In the genomic region with DNA sequence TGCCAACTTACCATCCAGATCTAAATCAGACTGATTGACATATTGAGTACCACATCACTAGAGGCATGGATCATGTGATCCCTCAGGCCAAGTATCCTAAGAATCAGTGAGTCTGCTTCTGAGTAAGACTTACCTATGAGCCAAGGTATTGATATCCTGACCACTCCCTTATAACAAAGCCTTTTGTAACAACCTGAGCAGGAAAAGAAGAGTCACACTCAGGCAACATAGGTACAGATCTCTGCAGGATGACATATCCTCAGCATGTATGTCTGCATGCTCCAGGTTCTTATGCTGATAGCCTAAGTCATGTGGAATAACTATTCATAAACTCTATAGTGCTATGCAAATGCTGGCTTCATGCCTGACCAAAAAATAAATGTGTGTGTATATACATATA, we compare ENCODE assay signal across 2 cellular contexts.
TF ChIP-seq lines count a peak whose summit lies in the region.

No MANE protein-coding gene starts in this region.

TF ChIP-seq in HEK293T, 16 proteins besides CTCF, POLR2A, EP300 and RAD21:
- TF ChIP-seq, protein P1, sequence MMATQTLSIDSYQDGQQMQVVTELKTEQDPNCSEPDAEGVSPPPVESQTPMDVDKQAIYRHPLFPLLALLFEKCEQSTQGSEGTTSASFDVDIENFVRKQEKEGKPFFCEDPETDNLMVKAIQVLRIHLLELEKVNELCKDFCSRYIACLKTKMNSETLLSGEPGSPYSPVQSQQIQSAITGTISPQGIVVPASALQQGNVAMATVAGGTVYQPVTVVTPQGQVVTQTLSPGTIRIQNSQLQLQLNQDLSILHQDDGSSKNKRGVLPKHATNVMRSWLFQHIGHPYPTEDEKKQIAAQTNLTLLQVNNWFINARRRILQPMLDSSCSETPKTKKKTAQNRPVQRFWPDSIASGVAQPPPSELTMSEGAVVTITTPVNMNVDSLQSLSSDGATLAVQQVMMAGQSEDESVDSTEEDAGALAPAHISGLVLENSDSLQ (IDR thresholded peaks at IDR 0.05), result 0 out of 2 replicates have a peak, but pooled peaks have one; percentile 13
- TF ChIP-seq SUZ12 (IDR thresholded peaks at IDR 0.05), result no peak

TF ChIP-seq in K562, 482 proteins besides CTCF, POLR2A, EP300 and RAD21:
- TF ChIP-seq, protein P2, sequence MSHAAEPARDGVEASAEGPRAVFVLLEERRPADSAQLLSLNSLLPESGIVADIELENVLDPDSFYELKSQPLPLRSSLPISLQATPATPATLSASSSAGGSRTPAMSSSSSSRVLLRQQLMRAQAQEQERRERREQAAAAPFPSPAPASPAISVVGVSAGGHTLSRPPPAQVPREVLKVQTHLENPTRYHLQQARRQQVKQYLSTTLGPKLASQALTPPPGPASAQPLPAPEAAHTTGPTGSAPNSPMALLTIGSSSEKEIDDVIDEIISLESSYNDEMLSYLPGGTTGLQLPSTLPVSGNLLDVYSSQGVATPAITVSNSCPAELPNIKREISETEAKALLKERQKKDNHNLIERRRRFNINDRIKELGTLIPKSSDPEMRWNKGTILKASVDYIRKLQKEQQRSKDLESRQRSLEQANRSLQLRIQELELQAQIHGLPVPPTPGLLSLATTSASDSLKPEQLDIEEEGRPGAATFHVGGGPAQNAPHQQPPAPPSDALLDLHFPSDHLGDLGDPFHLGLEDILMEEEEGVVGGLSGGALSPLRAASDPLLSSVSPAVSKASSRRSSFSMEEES (CRISPR knock-in tag; IDR thresholded peaks at IDR 0.05), result peak; percentile 38; the same call in 1 of the 2 replicates
- TF ChIP-seq, protein P3, sequence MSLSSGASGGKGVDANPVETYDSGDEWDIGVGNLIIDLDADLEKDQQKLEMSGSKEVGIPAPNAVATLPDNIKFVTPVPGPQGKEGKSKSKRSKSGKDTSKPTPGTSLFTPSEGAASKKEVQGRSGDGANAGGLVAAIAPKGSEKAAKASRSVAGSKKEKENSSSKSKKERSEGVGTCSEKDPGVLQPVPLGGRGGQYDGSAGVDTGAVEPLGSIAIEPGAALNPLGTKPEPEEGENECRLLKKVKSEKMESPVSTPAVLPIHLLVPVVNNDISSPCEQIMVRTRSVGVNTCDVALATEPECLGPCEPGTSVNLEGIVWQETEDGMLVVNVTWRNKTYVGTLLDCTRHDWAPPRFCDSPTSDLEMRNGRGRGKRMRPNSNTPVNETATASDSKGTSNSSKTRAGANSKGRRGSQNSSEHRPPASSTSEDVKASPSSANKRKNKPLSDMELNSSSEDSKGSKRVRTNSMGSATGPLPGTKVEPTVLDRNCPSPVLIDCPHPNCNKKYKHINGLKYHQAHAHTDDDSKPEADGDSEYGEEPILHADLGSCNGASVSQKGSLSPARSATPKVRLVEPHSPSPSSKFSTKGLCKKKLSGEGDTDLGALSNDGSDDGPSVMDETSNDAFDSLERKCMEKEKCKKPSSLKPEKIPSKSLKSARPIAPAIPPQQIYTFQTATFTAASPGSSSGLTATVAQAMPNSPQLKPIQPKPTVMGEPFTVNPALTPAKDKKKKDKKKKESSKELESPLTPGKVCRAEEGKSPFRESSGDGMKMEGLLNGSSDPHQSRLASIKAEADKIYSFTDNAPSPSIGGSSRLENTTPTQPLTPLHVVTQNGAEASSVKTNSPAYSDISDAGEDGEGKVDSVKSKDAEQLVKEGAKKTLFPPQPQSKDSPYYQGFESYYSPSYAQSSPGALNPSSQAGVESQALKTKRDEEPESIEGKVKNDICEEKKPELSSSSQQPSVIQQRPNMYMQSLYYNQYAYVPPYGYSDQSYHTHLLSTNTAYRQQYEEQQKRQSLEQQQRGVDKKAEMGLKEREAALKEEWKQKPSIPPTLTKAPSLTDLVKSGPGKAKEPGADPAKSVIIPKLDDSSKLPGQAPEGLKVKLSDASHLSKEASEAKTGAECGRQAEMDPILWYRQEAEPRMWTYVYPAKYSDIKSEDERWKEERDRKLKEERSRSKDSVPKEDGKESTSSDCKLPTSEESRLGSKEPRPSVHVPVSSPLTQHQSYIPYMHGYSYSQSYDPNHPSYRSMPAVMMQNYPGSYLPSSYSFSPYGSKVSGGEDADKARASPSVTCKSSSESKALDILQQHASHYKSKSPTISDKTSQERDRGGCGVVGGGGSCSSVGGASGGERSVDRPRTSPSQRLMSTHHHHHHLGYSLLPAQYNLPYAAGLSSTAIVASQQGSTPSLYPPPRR (CRISPR knock-in tag; IDR thresholded peaks at IDR 0.05; ENCODE audit: borderline replicate concordance), result no peak
